ENCODE assay signal across 25 cellular contexts in genomic region chr7:28591725-28592331, GRCh38.
"Had no signal": no experiment of that assay in that cellular context is flagged by ENCODE, and none has a peak within 500 bp of the region (broad histone marks: within the 10 kb centered on the region; RNA-seq: fewer than 3 reads in every experiment).

No MANE protein-coding gene starts in this region.

- H3K4me1 Mint-ChIP-seq: activated CD4-positive, alpha-beta T cell treated with anti-CD3 and anti-CD28 coated beads for 36 hours; central memory CD8-positive, alpha-beta T cell had no signal

- H3K36me3 Mint-ChIP-seq: naive B cell; stimulated activated naive B cell treated with anti-CD40 and anti-IgM and Interleukin-4, amounts not matched to agents 10 μg/mL and 1 μg/mL and 100 μg/mL, for 72 hours had no signal

- H3K4me3 ChIP-seq: hepatocyte, right atrium auricular region, smooth muscle cell, stomach, thyroid gland, upper lobe of right lung had no signal

- H3K27me3 ChIP-seq: hepatocyte, right atrium auricular region, stomach, thyroid gland, upper lobe of right lung had no signal

- H3K27me3 Mint-ChIP-seq: activated CD4-positive, alpha-beta T cell treated with anti-CD3 and anti-CD28 coated beads for 36 hours; activated T-cell treated with anti-CD3 and anti-CD28 coated beads, Interleukin-2, amount 50 U/mL, for 24 hours; central memory CD8-positive, alpha-beta T cell; naive B cell had no signal

- ATAC-seq: activated CD4-positive, alpha-beta T cell treated with anti-CD3 and anti-CD28 coated beads for 36 hours; left cardiac atrium; stimulated activated naive B cell treated with anti-CD40 and anti-IgM and Interleukin-4, amounts not matched to agents 10 μg/mL and 1 μg/mL and 100 μg/mL, for 72 hours; upper lobe of right lung had no signal

- DNase-seq: activated CD4-positive, alpha-beta T cell treated with anti-CD3 and anti-CD28 coated beads for 36 hours; activated CD4-positive, alpha-beta T cell treated with anti-CD3 and anti-CD28 coated beads, Interleukin-2, amount 50 U/mL, for 48 hours; activated CD4-positive, CD25-positive, alpha-beta regulatory T cell; activated CD8-positive, alpha-beta memory T cell treated with anti-CD3 and anti-CD28 coated beads, Interleukin-2, amount 50 U/mL, for 48 hours; activated gamma-delta T cell; activated naive CD4-positive, alpha-beta T cell treated with anti-CD3 and anti-CD28 coated beads, Interleukin-2, amount 50 U/mL, for 16 hours; activated T-cell treated with anti-CD3 and anti-CD28 coated beads, Interleukin-2, amount 50 U/mL, for 24 hours; anterior cingulate cortex; dermis blood vessel endothelial cell; effector CD4-positive, alpha-beta T cell; islet precursor cell; left cardiac atrium; mammary epithelial cell; naive B cell; stimulated activated CD4-positive, alpha-beta T cell treated with anti-CD3 and anti-CD28 coated beads, Interleukin-1b, Interleukin-23, amount 100 ng/mL, for 48 hours; stimulated activated CD4-positive, alpha-beta T cell treated with anti-CD3 and anti-CD28 coated beads, Interleukin-4, amount 100 ng/mL, for 4 hours; stimulated activated CD8-positive, alpha-beta memory T cell treated with anti-CD3 and anti-CD28 coated beads, Interleukin-4, amount 100 ng/mL, for 48 hours; stimulated activated naive B cell treated with anti-CD40 and anti-IgM and Interleukin-4, amounts not matched to agents 10 μg/mL and 1 μg/mL and 100 μg/mL, for 72 hours; stomach; thyroid gland; upper lobe of right lung had no signal

- H3K4me1 ChIP-seq: right atrium auricular region, stomach, thyroid gland, upper lobe of right lung had no signal

- H3K4me3 Mint-ChIP-seq: activated CD4-positive, alpha-beta T cell treated with anti-CD3 and anti-CD28 coated beads for 36 hours; activated T-cell treated with anti-CD3 and anti-CD28 coated beads, Interleukin-2, amount 50 U/mL, for 24 hours; central memory CD8-positive, alpha-beta T cell; stimulated activated naive B cell treated with anti-CD40 and anti-IgM and Interleukin-4, amounts not matched to agents 10 μg/mL and 1 μg/mL and 100 μg/mL, for 72 hours had no signal

- H3K27ac Mint-ChIP-seq: activated CD4-positive, alpha-beta T cell treated with anti-CD3 and anti-CD28 coated beads for 36 hours; activated T-cell treated with anti-CD3 and anti-CD28 coated beads, Interleukin-2, amount 50 U/mL, for 24 hours; naive B cell; stimulated activated naive B cell treated with anti-CD40 and anti-IgM and Interleukin-4, amounts not matched to agents 10 μg/mL and 1 μg/mL and 100 μg/mL, for 72 hours had no signal

- H3K9me3 Mint-ChIP-seq: activated T-cell treated with anti-CD3 and anti-CD28 coated beads, Interleukin-2, amount 50 U/mL, for 24 hours; central memory CD8-positive, alpha-beta T cell; naive B cell; stimulated activated naive B cell treated with anti-CD40 and anti-IgM and Interleukin-4, amounts not matched to agents 10 μg/mL and 1 μg/mL and 100 μg/mL, for 72 hours had no signal

- H3K27ac ChIP-seq: hepatocyte, right atrium auricular region, stomach, thyroid gland, upper lobe of right lung had no signal

- H3K36me3 ChIP-seq: right atrium auricular region, stomach, thyroid gland, upper lobe of right lung had no signal

- H3K4me2 ChIP-seq: hepatocyte, smooth muscle cell had no signal

- H3K9me3 ChIP-seq: right atrium auricular region, stomach, thyroid gland, upper lobe of right lung had no signal
